In genomic region chr22:23893957-23894709, GRCh38 we compare ENCODE assay signal across 8 cellular contexts. TPM values are rescaled to one million over a fixed set of nuclear protein-coding genes. Genes with fewer than 3 reads are reported as not detected.
A peak's percentile ranks its signal among the peaks of the same experiment; 100 is the strongest.
DNase-seq lines count a peak whose midpoint lies in the region; ATAC-seq and TF ChIP-seq lines count a peak whose summit lies in the region.

Gene MIF (plus strand): TSS chr22:23894383. CDS start chr22:23894475, 92 bp downstream.

- H3K79me2 ChIP-seq in parathyroid adenoma = peaks cover 5% of the 10 kb centered on the region

- peak within 1 kb of the TSS; percentile 87 for H3K9ac ChIP-seq in parathyroid adenoma

- no peaks in the 10 kb centered on the region for H3K9me3 ChIP-seq in parathyroid adenoma (ENCODE audit: control insufficient read depth, low read length)
- no peaks in the 10 kb centered on the region for H3K9me3 ChIP-seq in tibial artery

- H3K4me3 ChIP-seq in GM12875 (ENCODE audit: low read depth, low read length) = peak within 1 kb of the TSS; percentile 76
- peak within 1 kb of the TSS; percentile 94 for H3K4me3 ChIP-seq in parathyroid adenoma (ENCODE audit: low read depth, low read length)
- H3K4me3 ChIP-seq in tibial artery = peak within 1 kb of the TSS; percentile 67 to 68

- peak within 1 kb of the TSS; percentile 83 for H2AFZ ChIP-seq in parathyroid adenoma

- H3K4me1 ChIP-seq in parathyroid adenoma (peaks cover 17% of the 10 kb centered on the region), tibial artery (peaks cover 0 to 29% (median 21%) of the 10 kb centered on the region in 4 donors)

- peak; percentile 89 for TF ChIP-seq CTCF in GM12875 (IDR thresholded peaks at IDR 0.05; ENCODE audit: borderline replicate concordance, insufficient read depth, low read depth, low read length)
- TF ChIP-seq CTCF in parathyroid adenoma (IDR thresholded peaks at IDR 0.05) = peak; percentile 57
- peak; percentile 54 to 72 for TF ChIP-seq CTCF in tibial artery (IDR thresholded peaks at IDR 0.05)

- H3K27ac ChIP-seq in parathyroid adenoma = peak within 1 kb of the TSS; percentile 96
- peak within 1 kb of the TSS; percentile 92 to 93 for H3K27ac ChIP-seq in tibial artery

- H3K36me3 ChIP-seq in parathyroid adenoma (ENCODE audit: control insufficient read depth, insufficient read depth, low read length) (no peaks in the 10 kb centered on the region), tibial artery (peaks cover 0 to 21% (median 16%) of the 10 kb centered on the region in 3 donors)

- ATAC-seq in HG02759 (IDR thresholded peaks at IDR 0.05; ENCODE audit: unreplicated experiment) = peak; percentile 86
- ATAC-seq in Right ventricle myocardium superior (ENCODE audit: poor library complexity) = peak; percentile 96

- intact Hi-C loops in Right ventricle myocardium superior (cut with DNase I) = no loop called here
- intact Hi-C loops in tibial artery (cut with DNase I; ENCODE audit: low total_unique reads) = no loop called here

- H3K27me3 ChIP-seq in parathyroid adenoma (ENCODE audit: control insufficient read depth, insufficient read depth, low read length) (no peaks in the 10 kb centered on the region), tibial artery (no peaks in the 10 kb centered on the region)

- DNase-seq in NCI-H128 (lab: John Stamatoyannopoulos, UW; ENCODE audit: unreplicated experiment) (peak; percentile 77), SW 1271 (lab: John Stamatoyannopoulos, UW) (peak; percentile 67 to 80), Right ventricle myocardium superior (peak; percentile 97), tibial artery (peak; percentile 91 to 97)
- peak; percentile 93 for DNase-seq in activated naive CD8-positive, alpha-beta T cell treated with anti-CD3 and anti-CD28 coated beads, Interleukin-2, amount 50 U/mL, for 16 hours (ENCODE audit: low read depth, low spot score)

- peak within 1 kb of the TSS; percentile 90 for H3K4me2 ChIP-seq in parathyroid adenoma (ENCODE audit: low read length)

RNA-seq across cellular contexts. Expression of gene MIF, which starts in this region (rescaled TPM):
- 227 TPM for total RNA-seq in Right ventricle myocardium superior

Comparison
In these comparisons a context has a peak if more than half of its experiments do, and no peak if none do; other contexts are left out.
1. Peak in every context shown above with its lines: DNase-seq, ATAC-seq, H3K4me3 ChIP-seq and H3K27ac ChIP-seq.